Comparison of ENCODE assay signal across 17 cellular contexts in genomic region chr2:215660687-215661086, GRCh38.
A peak's percentile ranks its signal among the peaks of the same experiment; 100 is the strongest.
DNase-seq lines count a peak whose midpoint lies in the region; ATAC-seq and TF ChIP-seq lines count a peak whose summit lies in the region.
"Had no signal": no experiment of that assay in that cellular context is flagged by ENCODE, and none has a peak within 500 bp of the region (broad histone marks: within the 10 kb centered on the region; RNA-seq: fewer than 3 reads in every experiment).

No MANE protein-coding gene starts in this region.

- H3K27ac ChIP-seq in fibroblast of lung (ENCODE audit: insufficient read depth, low read length): peak overlapping the region; percentile 63
- no peak overlapping the region for H3K27ac ChIP-seq in tibial artery
- H3K27ac ChIP-seq: lower lobe of right lung, SJCRH30, VCaP had no signal

- H3K27me3 Mint-ChIP-seq in osteocyte (ENCODE audit: unreplicated experiment): no peaks in the 10 kb centered on the region

- no peaks in the 10 kb centered on the region for H3K9me3 Mint-ChIP-seq in osteocyte (ENCODE audit: unreplicated experiment)
- H3K9me3 Mint-ChIP-seq: CD8-positive, alpha-beta T cell had no signal

- peaks cover 78% of the 10 kb centered on the region for H3K4me1 Mint-ChIP-seq in osteocyte (ENCODE audit: unreplicated experiment)

- peaks cover 3% of the 10 kb centered on the region for H3K36me3 Mint-ChIP-seq in osteocyte (ENCODE audit: unreplicated experiment)
- H3K36me3 Mint-ChIP-seq: CD8-positive, alpha-beta T cell had no signal

- no peaks in the 10 kb centered on the region for H3K36me3 ChIP-seq in BJ (ENCODE audit: control insufficient read depth, insufficient read depth, low read length)
- H3K36me3 ChIP-seq in fibroblast of lung (ENCODE audit: control insufficient read depth, insufficient read depth, low read length): no peaks in the 10 kb centered on the region
- no peaks in the 10 kb centered on the region for H3K36me3 ChIP-seq in tibial artery
- H3K36me3 ChIP-seq: lower lobe of right lung, SJCRH30 had no signal

- DNase-seq in BJ (ENCODE audit: low read depth) (peak; percentile 78), RPMI7951 (ENCODE audit: low read depth) (peak; percentile 97), fibroblast of lung (ENCODE audit: low read depth in 2 of 2) (peak; percentile 47 to 98), osteocyte (ENCODE audit: extremely low spot score, unreplicated experiment) (no peak), tibial artery (no peak), NCI-H2029 treated with DMSO at 0.1 percent for 48 hours (lab: John Stamatoyannopoulos, UW) (no peak)
- no peak for DNase-seq in stimulated activated naive CD8-positive, alpha-beta T cell treated with anti-CD3 and anti-CD28 coated beads, Interleukin-15, Interleukin-2, amounts not matched to agents 100 U/mL and 50 U/mL, for 24 hours
- DNase-seq: activated CD8-positive, alpha-beta memory T cell treated with anti-CD3 and anti-CD28 coated beads, Interleukin-2, amount 50 U/mL, for 4 hours; CD8-positive, alpha-beta T cell; effector CD8-positive, alpha-beta T cell; Karpas-422; lower lobe of right lung; NCI-H2029; occipital lobe; SJCRH30 had no signal

- TF ChIP-seq CTCF in BJ (IDR thresholded peaks at IDR 0.05; ENCODE audit: insufficient read depth, low read depth, low read length) (no peak), fibroblast of lung (conservative IDR thresholded peaks at IDR 0.05 in 1 of 2, IDR thresholded peaks at IDR 0.05 in 1 of 2; ENCODE audit: low read depth in 1 of 2, low read length in 2 of 2) (no peak), osteocyte (IDR thresholded peaks at IDR 0.05) (no peak), tibial artery (IDR thresholded peaks at IDR 0.05) (no peak)

- no peaks in the 10 kb centered on the region for H4K20me1 ChIP-seq in fibroblast of lung (ENCODE audit: control insufficient read depth, extremely low read depth, insufficient read depth, low read length)

- H2AFZ ChIP-seq in fibroblast of lung (ENCODE audit: low read length): peak overlapping the region; percentile 13

- H3K4me1 ChIP-seq in fibroblast of lung (ENCODE audit: control insufficient read depth, extremely low read depth, insufficient read depth, low read length): peaks cover 16% of the 10 kb centered on the region
- H3K4me1 ChIP-seq in tibial artery: peaks cover 0 to 33% (median 0%) of the 10 kb centered on the region in 4 donors

- H3K9me3 ChIP-seq in fibroblast of lung (ENCODE audit: control insufficient read depth, insufficient read depth, low read depth, low read length): no peaks in the 10 kb centered on the region
- H3K9me3 ChIP-seq in tibial artery: no peaks in the 10 kb centered on the region
- H3K9me3 ChIP-seq: lower lobe of right lung, SJCRH30 had no signal

- intact Hi-C loops in tibial artery (cut with DNase I; ENCODE audit: low total_unique reads): no loop called here

- H3K4me3 ChIP-seq in BJ (ENCODE audit: low read depth, low read length) (no peak overlapping the region), fibroblast of lung (replicated peaks in 1 of 4; ENCODE audit: control extremely low read depth in 1 of 4, insufficient read depth in 1 of 4, low read depth in 3 of 4, low read length in 4 of 4) (no peak overlapping the region), tibial artery (no peak overlapping the region)
- H3K4me3 ChIP-seq: lower lobe of right lung, SJCRH30 had no signal

- ATAC-seq in stimulated activated naive CD8-positive, alpha-beta T cell treated with anti-CD3 and anti-CD28 coated beads, Interleukin-15, Interleukin-2, amounts not matched to agents 100 U/mL and 50 U/mL, for 24 hours: no peak
- no peak for ATAC-seq in GM18520 (IDR thresholded peaks at IDR 0.05; ENCODE audit: unreplicated experiment)
- ATAC-seq: CD8-positive, alpha-beta T cell; lower lobe of right lung had no signal

- no peaks in the 10 kb centered on the region for H3K27me3 ChIP-seq in BJ (ENCODE audit: control insufficient read depth, insufficient read depth, low read length)
- no peaks in the 10 kb centered on the region for H3K27me3 ChIP-seq in fibroblast of lung (ENCODE audit: control insufficient read depth, insufficient read depth, low read length)
- no peaks in the 10 kb centered on the region for H3K27me3 ChIP-seq in tibial artery
- H3K27me3 ChIP-seq: SJCRH30 had no signal

- H3K79me2 ChIP-seq in fibroblast of lung (ENCODE audit: control insufficient read depth, insufficient read depth, low read length): no peaks in the 10 kb centered on the region

- H3K4me2 ChIP-seq in fibroblast of lung (ENCODE audit: extremely low read depth, insufficient read depth, low read length): no peak overlapping the region

- POLR2A ChIA-PET in BJ (lab: Charles Lee): no interaction called here

- H3K9ac ChIP-seq in fibroblast of lung (ENCODE audit: insufficient read depth, low read length): no peak overlapping the region

- H3K4me3 Mint-ChIP-seq in osteocyte (ENCODE audit: unreplicated experiment): no peak overlapping the region
- H3K4me3 Mint-ChIP-seq: CD8-positive, alpha-beta T cell had no signal

- H3K27ac Mint-ChIP-seq in osteocyte (ENCODE audit: unreplicated experiment): peak overlapping the region; percentile 90
- H3K27ac Mint-ChIP-seq: CD8-positive, alpha-beta T cell had no signal

- CTCF ChIA-PET in BJ (lab: Yijun Ruan, JAX): interaction anchor here (1.2 kb wide), 1 partner anchor 12 kb away, joined by 5 read pairs; no protein-coding TSS in a partner anchor

Comparison
In these comparisons a context has a peak if more than half of its experiments do, and no peak if none do; other contexts are left out.
1. DNase-seq: peak in BJ (single experiment), RPMI7951 (single experiment) and fibroblast of lung (2 of 2); none in osteocyte (single experiment), stimulated activated naive CD8-positive, alpha-beta T cell treated with anti-CD3 and anti-CD28 coated beads, Interleukin-15, Interleukin-2, amounts not matched to agents 100 U/mL and 50 U/mL, for 24 hours (single experiment), tibial artery (0 of 2) and NCI-H2029 treated with DMSO at 0.1 percent for 48 hours (single experiment).